In genomic region chr4:136650541-136651277, GRCh38 we compare ENCODE assay signal across 11 cellular contexts.
DNase-seq lines count a peak whose midpoint lies in the region; ATAC-seq, FAIRE-seq and TF ChIP-seq lines count a peak whose summit lies in the region.
"Had no signal": no experiment of that assay in that cellular context is flagged by ENCODE, and none has a peak within 500 bp of the region (broad histone marks: within the 10 kb centered on the region; RNA-seq: fewer than 3 reads in every experiment).

No MANE protein-coding gene starts in this region.

- intact Hi-C loops in pancreas (cut with DNase I) = no loop called here

- H3K9me3 ChIP-seq in astrocyte (ENCODE audit: insufficient read depth, low read depth, low read length) = no peaks in the 10 kb centered on the region
- no peaks in the 10 kb centered on the region for H3K9me3 ChIP-seq in pancreas

- TF ChIP-seq CTCF in astrocyte (IDR thresholded peaks at IDR 0.05; ENCODE audit: insufficient read depth, low read depth, low read length) (no peak), pancreas (IDR thresholded peaks at IDR 0.05) (no peak)

- H3K4me3 ChIP-seq in astrocyte (ENCODE audit: insufficient read depth, low read depth, low read length) = no peak overlapping the region
- H3K4me3 ChIP-seq in pancreas = no peak overlapping the region
- H3K4me3 ChIP-seq: K562 had no signal

- H3K4me3 Mint-ChIP-seq in astrocyte (ENCODE audit: unreplicated experiment) = no peak overlapping the region
- H3K4me3 Mint-ChIP-seq: activated naive CD8-positive, alpha-beta T cell treated with anti-CD3 and anti-CD28 coated beads, Interleukin-2, amount 50 U/mL, for 24 hours; stimulated activated naive CD8-positive, alpha-beta T cell treated with anti-CD3 and anti-CD28 coated beads, Interleukin-15, Interleukin-2, amounts not matched to agents 100 ng/mL and 50 ng/mL, for 24 hours had no signal

- peaks cover 6% of the 10 kb centered on the region for H3K4me1 ChIP-seq in astrocyte (ENCODE audit: insufficient read depth, low read length)
- H3K4me1 ChIP-seq in pancreas = peaks cover 7 to 14% (median 10%) of the 10 kb centered on the region in 3 donors

- H3K27me3 Mint-ChIP-seq in astrocyte (ENCODE audit: low read depth, unreplicated experiment) = no peaks in the 10 kb centered on the region
- H3K27me3 Mint-ChIP-seq: activated naive CD8-positive, alpha-beta T cell treated with anti-CD3 and anti-CD28 coated beads, Interleukin-2, amount 50 U/mL, for 24 hours; stimulated activated naive CD8-positive, alpha-beta T cell treated with anti-CD3 and anti-CD28 coated beads, Interleukin-15, Interleukin-2, amounts not matched to agents 100 ng/mL and 50 ng/mL, for 24 hours had no signal

- H3K27me3 ChIP-seq in astrocyte (ENCODE audit: insufficient read depth, low read length) = no peaks in the 10 kb centered on the region
- peaks cover 0 to 2% (median 0%) of the 10 kb centered on the region in 4 donors for H3K27me3 ChIP-seq in pancreas

- H4K20me1 ChIP-seq in astrocyte (ENCODE audit: insufficient read depth, low read length) = no peaks in the 10 kb centered on the region

- peak overlapping the region; percentile 48 for H3K27ac Mint-ChIP-seq in astrocyte (ENCODE audit: unreplicated experiment)
- H3K27ac Mint-ChIP-seq: activated naive CD8-positive, alpha-beta T cell treated with anti-CD3 and anti-CD28 coated beads, Interleukin-2, amount 50 U/mL, for 24 hours; stimulated activated naive CD8-positive, alpha-beta T cell treated with anti-CD3 and anti-CD28 coated beads, Interleukin-15, Interleukin-2, amounts not matched to agents 100 ng/mL and 50 ng/mL, for 24 hours had no signal

- H2AFZ ChIP-seq in astrocyte (ENCODE audit: low read depth, low read length) = no peak overlapping the region

- H3K27ac ChIP-seq in astrocyte (ENCODE audit: low read depth, low read length) (peak overlapping the region; percentile 49), pancreas (no peak overlapping the region)

- no peaks in the 10 kb centered on the region for H3K9me3 Mint-ChIP-seq in astrocyte (ENCODE audit: unreplicated experiment)

- no peak for FAIRE-seq in astrocyte (lab: Jason Lieb, UNC)
- FAIRE-seq in pancreas (lab: Jason Lieb, UNC) = no peak
- FAIRE-seq: K562 had no signal

- peak overlapping the region; percentile 19 for H3K4me2 ChIP-seq in astrocyte (ENCODE audit: low read length)

- H3K36me3 ChIP-seq in astrocyte (ENCODE audit: insufficient read depth, low read length) (no peaks in the 10 kb centered on the region), pancreas (no peaks in the 10 kb centered on the region)

- WGBS in pancreas, 2 donors = 6 to 7% methylated on average over 5 of the region's 5 CpGs

- ATAC-seq in GM21390 (IDR thresholded peaks at IDR 0.05; ENCODE audit: unreplicated experiment) = peak; percentile 70
- ATAC-seq in pancreas = peak; percentile 96 to 100 (median 98)
- ATAC-seq in GM18873 (IDR thresholded peaks at IDR 0.05; ENCODE audit: low FRiP score, unreplicated experiment) = no peak
- ATAC-seq: activated naive CD8-positive, alpha-beta T cell treated with anti-CD3 and anti-CD28 coated beads, Interleukin-2, amount 50 U/mL, for 24 hours; K562 had no signal

- H3K36me3 Mint-ChIP-seq in astrocyte (ENCODE audit: low read depth, unreplicated experiment) = no peaks in the 10 kb centered on the region

- H3K4me1 Mint-ChIP-seq in astrocyte (ENCODE audit: low read depth, unreplicated experiment) = peaks cover 11% of the 10 kb centered on the region
- H3K4me1 Mint-ChIP-seq: activated naive CD8-positive, alpha-beta T cell treated with anti-CD3 and anti-CD28 coated beads, Interleukin-2, amount 50 U/mL, for 24 hours had no signal

- DNase-seq in HT1080 (ENCODE audit: low read depth) (peak; percentile 78), astrocyte (ENCODE audit: low read depth) (peak; percentile 79), pancreas (peak in 4 of 6 donors; percentile 28 to 68 (median 58)), NCI-H524 (lab: John Stamatoyannopoulos, UW) (no peak), NCI-H187 (lab: John Stamatoyannopoulos, UW) (no peak), GOT3 (lab: John Stamatoyannopoulos, UW) (no peak)
- DNase-seq: activated naive CD8-positive, alpha-beta T cell treated with anti-CD3 and anti-CD28 coated beads, Interleukin-2, amount 50 U/mL, for 24 hours had no signal

- H3K79me2 ChIP-seq in astrocyte (ENCODE audit: insufficient read depth, low read length) = no peaks in the 10 kb centered on the region

- H3K9ac ChIP-seq in astrocyte (ENCODE audit: low read length) = no peak overlapping the region

Comparison
In these comparisons a context has a peak if more than half of its experiments do, and no peak if none do; other contexts are left out.
1. DNase-seq: peak in HT1080 (single experiment), astrocyte (single experiment) and pancreas (4 of 6); none in NCI-H524 (0 of 2), NCI-H187 (0 of 2) and GOT3 (single experiment).